ENCODE assay signal across 8 cellular contexts in genomic region chr16:74709477-74709877, GRCh38. TPM values are rescaled to one million over a fixed set of nuclear protein-coding genes. Genes with fewer than 3 reads are reported as not detected.
DNase-seq lines count a peak whose midpoint lies in the region; ATAC-seq and TF ChIP-seq lines count a peak whose summit lies in the region.

No MANE protein-coding gene starts in this region.

- in situ Hi-C loops in T47D (cut with HindIII; ENCODE audit: low pct_unique_long_range_greater_than_20kb, low sequenced_read_pairs): no loop called here

- H3K36me3 Mint-ChIP-seq in WTC11: no peaks in the 10 kb centered on the region

- no peak overlapping the region for H3K27ac Mint-ChIP-seq in WTC11

- POLR2A ChIA-PET in WTC11 (lab: Charles Lee): interaction anchor here (1.0 kb wide), 1 partner anchor 42 kb away, joined by 3 read pairs; no protein-coding TSS in a partner anchor

- TF ChIP-seq CTCF in WTC11 (IDR thresholded peaks at IDR 0.05): peak; percentile 90

- ATAC-seq in HG03066 (IDR thresholded peaks at IDR 0.05; ENCODE audit: low read depth, unreplicated experiment) (peak; percentile 72), WTC11 (peak; percentile 89)

- DNase-seq in SIG-M5 treated with dmso at 0.1 percent for 504 hours (lab: John Stamatoyannopoulos, UW; ENCODE audit: unreplicated experiment) (peak; percentile 90), SIG-M5 (lab: John Stamatoyannopoulos, UW) (no peak), NCI-H2196 treated with DMSO at 0.1 percent for 48 hours (lab: John Stamatoyannopoulos, UW; ENCODE audit: unreplicated experiment) (peak; percentile 8), WTC11 (ENCODE audit: low spot score) (peak; percentile 87), T47D (ENCODE audit: low read depth in 1 of 2, low spot score in 1 of 2) (peak; percentile 69 to 82), islet precursor cell (peak; percentile 89)
- peak; percentile 55 to 78 for DNase-seq in stimulated activated CD4-positive, alpha-beta T cell treated with anti-CD3 and anti-CD28 coated beads, Interleukin-15, amount 100 ng/mL, for 48 hours (ENCODE audit: low read depth in 2 of 2)

- no peaks in the 10 kb centered on the region for H3K9me3 Mint-ChIP-seq in WTC11

- H3K4me1 Mint-ChIP-seq in WTC11: peaks cover 8% of the 10 kb centered on the region

- H3K4me3 Mint-ChIP-seq in WTC11: no peak overlapping the region

- H3K27me3 Mint-ChIP-seq in WTC11 (ENCODE audit: low read depth): no peaks in the 10 kb centered on the region

- CTCF ChIA-PET in WTC11 (lab: Charles Lee): interaction anchor here (0.8 to 5.0 kb wide), 6 partner anchors 16 to 154 kb away, joined by 3 to 63 read pairs (median 4); no protein-coding TSS in a partner anchor

TF ChIP-seq in WTC11, 78 proteins besides CTCF, POLR2A, EP300 and RAD21:
- TF ChIP-seq RELA (CRISPR knock-in tag; IDR thresholded peaks at IDR 0.05; ENCODE audit: borderline replicate concordance) (no peak), RORB (CRISPR knock-in tag; IDR thresholded peaks at IDR 0.05) (no peak), HMGA2 (CRISPR knock-in tag; IDR thresholded peaks at IDR 0.05) (no peak), ZMAT4 (CRISPR knock-in tag; IDR thresholded peaks at IDR 0.05) (no peak), ERG (CRISPR knock-in tag; IDR thresholded peaks at IDR 0.05) (no peak), ARID4B (CRISPR knock-in tag; IDR thresholded peaks at IDR 0.05; ENCODE audit: borderline replicate concordance) (no peak), ELF4 (CRISPR knock-in tag; IDR thresholded peaks at IDR 0.05; ENCODE audit: low read depth) (no peak), KAT7 (CRISPR knock-in tag; IDR thresholded peaks at IDR 0.05; ENCODE audit: borderline replicate concordance) (no peak), IRF2 (CRISPR knock-in tag; IDR thresholded peaks at IDR 0.05; ENCODE audit: borderline replicate concordance, low read depth) (no peak), ZNF263 (CRISPR knock-in tag; IDR thresholded peaks at IDR 0.05; ENCODE audit: low read depth) (no peak), NFATC4 (CRISPR knock-in tag; IDR thresholded peaks at IDR 0.05) (no peak), TEAD4 (CRISPR knock-in tag; IDR thresholded peaks at IDR 0.05) (no peak), CDX4 (CRISPR knock-in tag; IDR thresholded peaks at IDR 0.05; ENCODE audit: borderline replicate concordance) (no peak), ZNF416 (CRISPR knock-in tag; IDR thresholded peaks at IDR 0.05) (no peak), TP53 (CRISPR knock-in tag; IDR thresholded peaks at IDR 0.05) (no peak), SMAD4 (CRISPR knock-in tag; IDR thresholded peaks at IDR 0.05) (no peak)

RNA-seq across cellular contexts. Expression of gene MLKL, which starts 8.8 kb away (rescaled TPM):
- total RNA-seq in WTC11 (2021): 4.3 to 5.0 TPM (median 4.4 TPM) in 3 replicates

RNA-seq across cellular contexts. Expression of gene RFWD3, which starts 42.8 kb away (rescaled TPM):
- 78.8 to 109 TPM (median 86.2 TPM) in 3 replicates for total RNA-seq in WTC11 (2021)
